Comparison of ENCODE assay signal across 11 cellular contexts in the genomic region with DNA sequence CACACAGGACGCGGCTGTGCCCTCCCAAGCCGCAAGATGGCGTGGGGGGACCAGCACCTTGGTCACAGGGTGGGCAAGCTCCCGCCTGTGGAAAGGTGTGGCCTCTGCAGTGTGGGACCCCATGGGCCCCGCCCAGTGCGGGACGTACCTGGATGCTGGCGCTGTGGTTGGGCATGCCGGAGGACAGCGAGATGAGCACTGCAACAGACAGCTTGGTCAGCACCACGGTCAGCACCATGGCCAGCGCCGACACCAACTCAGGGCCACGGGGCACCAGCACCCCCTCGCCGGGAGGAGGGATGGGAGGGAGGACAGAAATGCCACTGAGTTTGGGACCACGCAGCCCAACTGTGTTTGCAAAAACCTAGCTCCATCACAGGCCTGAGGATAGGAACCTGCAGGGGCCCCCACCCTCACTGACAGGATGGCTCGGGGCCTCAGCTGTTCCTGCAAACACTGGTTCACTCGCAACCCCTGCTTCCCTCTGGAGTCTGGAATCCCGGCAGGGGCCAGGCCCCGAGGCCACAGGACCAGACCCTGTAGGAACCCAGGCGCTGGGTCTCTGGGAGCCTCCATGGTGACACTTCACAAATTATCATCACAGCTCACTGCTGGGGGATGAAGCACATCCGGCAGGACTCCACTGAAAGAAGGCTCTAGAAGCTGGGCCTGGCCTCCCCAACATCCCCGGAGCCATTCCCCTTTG. TPM values are rescaled to one million over a fixed set of nuclear protein-coding genes. Genes with fewer than 3 reads are reported as not detected.
DNase-seq lines count a peak whose midpoint lies in the region; ATAC-seq and TF ChIP-seq lines count a peak whose summit lies in the region.
"Had no signal": no experiment of that assay in that cellular context is flagged by ENCODE, and none has a peak within 500 bp of the region (broad histone marks: within the 10 kb centered on the region; RNA-seq: fewer than 3 reads in every experiment).

No MANE protein-coding gene starts in this region.

- ATAC-seq in SK-N-SH treated with all-trans-retinoic acid at 6 μM for 48 hours, result peak; percentile 34; the same call in 2 of the 3 replicates
- ATAC-seq in HG03521 (IDR thresholded peaks at IDR 0.05; ENCODE audit: unreplicated experiment), result no peak
- ATAC-seq in activated T-cell treated with anti-CD3 and anti-CD28 coated beads, Interleukin-2, amount 50 U/mL, for 4 hours, result no peak
- ATAC-seq: foreskin keratinocyte had no signal

- H3K27me3 Mint-ChIP-seq in activated T-cell treated with anti-CD3 and anti-CD28 coated beads, Interleukin-2, amount 50 U/mL, for 4 hours (ENCODE audit: low read depth), result no peaks in the 10 kb centered on the region

- H3K4me3 Mint-ChIP-seq in activated T-cell treated with anti-CD3 and anti-CD28 coated beads, Interleukin-2, amount 50 U/mL, for 4 hours, result no peak overlapping the region

- H3K9me3 Mint-ChIP-seq in activated T-cell treated with anti-CD3 and anti-CD28 coated beads, Interleukin-2, amount 50 U/mL, for 4 hours, result no peaks in the 10 kb centered on the region

- DNase-seq in EH (ENCODE audit: low read depth) (peak; percentile 32), islet precursor cell (peak; percentile 71), AG08395 (ENCODE audit: low spot score) (no peak)
- no peak for DNase-seq in activated T-cell treated with anti-CD3 and anti-CD28 coated beads, Interleukin-2, amount 50 U/mL, for 4 hours
- DNase-seq: activated gamma-delta T cell; cortex of kidney; foreskin keratinocyte; Right ventricle myocardium superior; stimulated activated CD4-positive, alpha-beta T cell treated with anti-CD3 and anti-CD28 coated beads, Interleukin-4, amount 100 ng/mL, for 1 hour had no signal

- H3K36me3 Mint-ChIP-seq in activated T-cell treated with anti-CD3 and anti-CD28 coated beads, Interleukin-2, amount 50 U/mL, for 4 hours (ENCODE audit: insufficient read depth), result peaks cover 20% of the 10 kb centered on the region

- H3K4me1 Mint-ChIP-seq in activated T-cell treated with anti-CD3 and anti-CD28 coated beads, Interleukin-2, amount 50 U/mL, for 4 hours (ENCODE audit: low read depth), result no peaks in the 10 kb centered on the region

TF ChIP-seq in SK-N-SH treated with all-trans-retinoic acid at 6 μM for 48 hours, 23 proteins besides CTCF, POLR2A, EP300 and RAD21:
- TF ChIP-seq OSR1 (CRISPR knock-in tag; IDR thresholded peaks at IDR 0.05) (no peak), ARNTL (CRISPR knock-in tag; IDR thresholded peaks at IDR 0.05; ENCODE audit: borderline replicate concordance, low read depth) (no peak), CSDC2 (CRISPR knock-in tag; IDR thresholded peaks at IDR 0.05) (no peak), ZNF70 (CRISPR knock-in tag; IDR thresholded peaks at IDR 0.05) (no peak), ISL1 (CRISPR knock-in tag; IDR thresholded peaks at IDR 0.05) (no peak), TCF4 (CRISPR knock-in tag; IDR thresholded peaks at IDR 0.05; ENCODE audit: borderline replicate concordance) (no peak), ZC3H10 (CRISPR knock-in tag; IDR thresholded peaks at IDR 0.05) (no peak), ZFP3 (CRISPR knock-in tag; IDR thresholded peaks at IDR 0.05) (no peak), TOX (CRISPR knock-in tag; IDR thresholded peaks at IDR 0.05; ENCODE audit: borderline replicate concordance) (no peak), ZFP30 (CRISPR knock-in tag; IDR thresholded peaks at IDR 0.05) (no peak)
- TF ChIP-seq, protein P1, sequence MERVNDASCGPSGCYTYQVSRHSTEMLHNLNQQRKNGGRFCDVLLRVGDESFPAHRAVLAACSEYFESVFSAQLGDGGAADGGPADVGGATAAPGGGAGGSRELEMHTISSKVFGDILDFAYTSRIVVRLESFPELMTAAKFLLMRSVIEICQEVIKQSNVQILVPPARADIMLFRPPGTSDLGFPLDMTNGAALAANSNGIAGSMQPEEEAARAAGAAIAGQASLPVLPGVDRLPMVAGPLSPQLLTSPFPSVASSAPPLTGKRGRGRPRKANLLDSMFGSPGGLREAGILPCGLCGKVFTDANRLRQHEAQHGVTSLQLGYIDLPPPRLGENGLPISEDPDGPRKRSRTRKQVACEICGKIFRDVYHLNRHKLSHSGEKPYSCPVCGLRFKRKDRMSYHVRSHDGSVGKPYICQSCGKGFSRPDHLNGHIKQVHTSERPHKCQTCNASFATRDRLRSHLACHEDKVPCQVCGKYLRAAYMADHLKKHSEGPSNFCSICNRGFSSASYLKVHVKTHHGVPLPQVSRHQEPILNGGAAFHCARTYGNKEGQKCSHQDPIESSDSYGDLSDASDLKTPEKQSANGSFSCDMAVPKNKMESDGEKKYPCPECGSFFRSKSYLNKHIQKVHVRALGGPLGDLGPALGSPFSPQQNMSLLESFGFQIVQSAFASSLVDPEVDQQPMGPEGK (CRISPR knock-in tag; IDR thresholded peaks at IDR 0.05; ENCODE audit: borderline replicate concordance), result no peak
- TF ChIP-seq, protein P2, sequence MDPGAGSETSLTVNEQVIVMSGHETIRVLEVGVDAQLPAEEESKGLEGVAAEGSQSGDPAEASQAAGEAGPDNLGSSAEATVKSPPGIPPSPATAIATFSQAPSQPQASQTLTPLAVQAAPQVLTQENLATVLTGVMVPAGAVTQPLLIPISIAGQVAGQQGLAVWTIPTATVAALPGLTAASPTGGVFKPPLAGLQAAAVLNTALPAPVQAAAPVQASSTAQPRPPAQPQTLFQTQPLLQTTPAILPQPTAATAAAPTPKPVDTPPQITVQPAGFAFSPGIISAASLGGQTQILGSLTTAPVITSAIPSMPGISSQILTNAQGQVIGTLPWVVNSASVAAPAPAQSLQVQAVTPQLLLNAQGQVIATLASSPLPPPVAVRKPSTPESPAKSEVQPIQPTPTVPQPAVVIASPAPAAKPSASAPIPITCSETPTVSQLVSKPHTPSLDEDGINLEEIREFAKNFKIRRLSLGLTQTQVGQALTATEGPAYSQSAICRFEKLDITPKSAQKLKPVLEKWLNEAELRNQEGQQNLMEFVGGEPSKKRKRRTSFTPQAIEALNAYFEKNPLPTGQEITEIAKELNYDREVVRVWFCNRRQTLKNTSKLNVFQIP (CRISPR knock-in tag; IDR thresholded peaks at IDR 0.05; ENCODE audit: borderline replicate concordance, low read depth), result no peak
- TF ChIP-seq, protein P3, sequence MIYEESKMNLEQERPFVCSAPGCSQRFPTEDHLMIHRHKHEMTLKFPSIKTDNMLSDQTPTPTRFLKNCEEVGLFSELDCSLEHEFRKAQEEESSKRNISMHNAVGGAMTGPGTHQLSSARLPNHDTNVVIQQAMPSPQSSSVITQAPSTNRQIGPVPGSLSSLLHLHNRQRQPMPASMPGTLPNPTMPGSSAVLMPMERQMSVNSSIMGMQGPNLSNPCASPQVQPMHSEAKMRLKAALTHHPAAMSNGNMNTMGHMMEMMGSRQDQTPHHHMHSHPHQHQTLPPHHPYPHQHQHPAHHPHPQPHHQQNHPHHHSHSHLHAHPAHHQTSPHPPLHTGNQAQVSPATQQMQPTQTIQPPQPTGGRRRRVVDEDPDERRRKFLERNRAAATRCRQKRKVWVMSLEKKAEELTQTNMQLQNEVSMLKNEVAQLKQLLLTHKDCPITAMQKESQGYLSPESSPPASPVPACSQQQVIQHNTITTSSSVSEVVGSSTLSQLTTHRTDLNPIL (CRISPR knock-in tag; IDR thresholded peaks at IDR 0.05; ENCODE audit: low read depth), result no peak
- TF ChIP-seq, protein P4, sequence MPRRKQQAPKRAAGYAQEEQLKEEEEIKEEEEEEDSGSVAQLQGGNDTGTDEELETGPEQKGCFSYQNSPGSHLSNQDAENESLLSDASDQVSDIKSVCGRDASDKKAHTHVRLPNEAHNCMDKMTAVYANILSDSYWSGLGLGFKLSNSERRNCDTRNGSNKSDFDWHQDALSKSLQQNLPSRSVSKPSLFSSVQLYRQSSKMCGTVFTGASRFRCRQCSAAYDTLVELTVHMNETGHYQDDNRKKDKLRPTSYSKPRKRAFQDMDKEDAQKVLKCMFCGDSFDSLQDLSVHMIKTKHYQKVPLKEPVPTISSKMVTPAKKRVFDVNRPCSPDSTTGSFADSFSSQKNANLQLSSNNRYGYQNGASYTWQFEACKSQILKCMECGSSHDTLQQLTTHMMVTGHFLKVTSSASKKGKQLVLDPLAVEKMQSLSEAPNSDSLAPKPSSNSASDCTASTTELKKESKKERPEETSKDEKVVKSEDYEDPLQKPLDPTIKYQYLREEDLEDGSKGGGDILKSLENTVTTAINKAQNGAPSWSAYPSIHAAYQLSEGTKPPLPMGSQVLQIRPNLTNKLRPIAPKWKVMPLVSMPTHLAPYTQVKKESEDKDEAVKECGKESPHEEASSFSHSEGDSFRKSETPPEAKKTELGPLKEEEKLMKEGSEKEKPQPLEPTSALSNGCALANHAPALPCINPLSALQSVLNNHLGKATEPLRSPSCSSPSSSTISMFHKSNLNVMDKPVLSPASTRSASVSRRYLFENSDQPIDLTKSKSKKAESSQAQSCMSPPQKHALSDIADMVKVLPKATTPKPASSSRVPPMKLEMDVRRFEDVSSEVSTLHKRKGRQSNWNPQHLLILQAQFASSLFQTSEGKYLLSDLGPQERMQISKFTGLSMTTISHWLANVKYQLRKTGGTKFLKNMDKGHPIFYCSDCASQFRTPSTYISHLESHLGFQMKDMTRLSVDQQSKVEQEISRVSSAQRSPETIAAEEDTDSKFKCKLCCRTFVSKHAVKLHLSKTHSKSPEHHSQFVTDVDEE (CRISPR knock-in tag; IDR thresholded peaks at IDR 0.05), result no peak
- TF ChIP-seq, protein P5, sequence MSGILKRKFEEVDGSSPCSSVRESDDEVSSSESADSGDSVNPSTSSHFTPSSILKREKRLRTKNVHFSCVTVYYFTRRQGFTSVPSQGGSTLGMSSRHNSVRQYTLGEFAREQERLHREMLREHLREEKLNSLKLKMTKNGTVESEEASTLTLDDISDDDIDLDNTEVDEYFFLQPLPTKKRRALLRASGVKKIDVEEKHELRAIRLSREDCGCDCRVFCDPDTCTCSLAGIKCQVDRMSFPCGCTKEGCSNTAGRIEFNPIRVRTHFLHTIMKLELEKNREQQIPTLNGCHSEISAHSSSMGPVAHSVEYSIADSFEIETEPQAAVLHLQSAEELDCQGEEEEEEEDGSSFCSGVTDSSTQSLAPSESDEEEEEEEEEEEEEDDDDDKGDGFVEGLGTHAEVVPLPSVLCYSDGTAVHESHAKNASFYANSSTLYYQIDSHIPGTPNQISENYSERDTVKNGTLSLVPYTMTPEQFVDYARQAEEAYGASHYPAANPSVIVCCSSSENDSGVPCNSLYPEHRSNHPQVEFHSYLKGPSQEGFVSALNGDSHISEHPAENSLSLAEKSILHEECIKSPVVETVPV (CRISPR knock-in tag; IDR thresholded peaks at IDR 0.05), result no peak

RNA-seq across cellular contexts. Expression of a gene that starts 27.1 kb away (rescaled TPM):
- 1 to 10 TPM; 3.4 to 4.6 (median 4.2) TPM for total RNA-seq in activated T-cell treated with anti-CD3 and anti-CD28 coated beads, Interleukin-2, amount 50 U/mL, for 4 hours

RNA-seq across cellular contexts. Expression of a gene that starts 27.5 kb away (rescaled TPM):
- 100 to 1,000 TPM in 2 of 3 donors, 10 to 100 TPM in 1; 91.9 to 109 (median 108) TPM for total RNA-seq in activated T-cell treated with anti-CD3 and anti-CD28 coated beads, Interleukin-2, amount 50 U/mL, for 4 hours

RNA-seq across cellular contexts. Expression of a gene that starts 27.7 kb away (rescaled TPM):
- total RNA-seq in activated T-cell treated with anti-CD3 and anti-CD28 coated beads, Interleukin-2, amount 50 U/mL, for 4 hours, result 100 to 1,000 TPM; 128 to 137 (median 137) TPM

RNA-seq across cellular contexts. Expression of a gene that starts 39.9 kb away (rescaled TPM):
- 10 to 100 TPM; 89.3 to 96.0 (median 94.0) TPM for total RNA-seq in activated T-cell treated with anti-CD3 and anti-CD28 coated beads, Interleukin-2, amount 50 U/mL, for 4 hours

Comparison
In these comparisons a context has a peak if more than half of its experiments do, and no peak if none do; other contexts are left out.
1. DNase-seq: peak in EH (single experiment) and islet precursor cell (single experiment); none in AG08395 (single experiment) and activated T-cell treated with anti-CD3 and anti-CD28 coated beads, Interleukin-2, amount 50 U/mL, for 4 hours (single experiment).